In the genomic region with DNA sequence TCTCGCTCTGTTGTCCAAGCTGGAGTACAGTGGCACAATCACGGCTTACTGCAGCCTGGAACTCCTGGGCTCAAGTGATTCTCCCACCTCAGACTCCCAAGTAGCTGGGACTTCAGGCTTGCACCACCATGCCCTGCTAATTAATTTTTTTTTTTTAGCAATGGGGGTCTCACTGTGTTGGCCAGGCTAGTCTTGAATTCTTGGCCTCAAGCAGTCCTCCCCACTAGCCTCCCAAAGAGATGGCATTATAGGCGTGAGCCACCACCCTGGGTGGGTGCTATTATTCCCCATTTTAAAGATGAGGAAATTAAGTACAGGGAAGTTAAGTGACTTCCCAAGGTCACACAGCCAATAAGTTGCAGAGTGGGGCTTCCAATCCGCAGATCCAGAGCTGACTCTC, we compare ENCODE assay signal across 12 cellular contexts. TPM values are rescaled to one million over a fixed set of nuclear protein-coding genes. Genes with fewer than 3 reads are reported as not detected.
DNase-seq lines count a peak whose midpoint lies in the region; ATAC-seq, FAIRE-seq and TF ChIP-seq lines count a peak whose summit lies in the region.
"Had no signal": no experiment of that assay in that cellular context is flagged by ENCODE, and none has a peak within 500 bp of the region (broad histone marks: within the 10 kb centered on the region; RNA-seq: fewer than 3 reads in every experiment).

No MANE protein-coding gene starts in this region.

- H3K27ac Mint-ChIP-seq in activated CD8-positive, alpha-beta memory T cell treated with anti-CD3 and anti-CD28 coated beads, Interleukin-2, amount 10 ng/mL, durations not matched to agents 7 days and 5 days, result no peak overlapping the region
- H3K27ac Mint-ChIP-seq in glutamatergic neuron (ENCODE audit: unreplicated experiment), result no peak overlapping the region

- H3K9me3 ChIP-seq in PC-9 (ENCODE audit: insufficient read depth, low read depth) (no peaks in the 10 kb centered on the region), skeletal muscle tissue (ENCODE audit: control insufficient read depth in 3 of 3, low read length in 3 of 3) (no peaks in the 10 kb centered on the region)

- no peak for ATAC-seq in activated CD8-positive, alpha-beta memory T cell treated with anti-CD3 and anti-CD28 coated beads, Interleukin-2, amount 10 ng/mL, durations not matched to agents 7 days and 5 days

- H3K4me1 ChIP-seq in PC-9 (replicated peaks; ENCODE audit: insufficient read depth) (peaks cover 21% of the 10 kb centered on the region), skeletal muscle tissue (ENCODE audit: control insufficient read depth in 3 of 3, insufficient read depth in 3 of 3, low read length in 3 of 3) (peaks cover 18 to 25% (median 24%) of the 10 kb centered on the region in 3 donors)

- DNase-seq in activated CD8-positive, alpha-beta memory T cell treated with anti-CD3 and anti-CD28 coated beads, Interleukin-2, amount 10 ng/mL, durations not matched to agents 7 days and 5 days, result no peak
- no peak for DNase-seq in activated CD8-positive, alpha-beta memory T cell treated with anti-CD3 and anti-CD28 coated beads, Interleukin-2, amount 50 U/mL, for 48 hours
- no peak for DNase-seq in PC-9
- DNase-seq in glutamatergic neuron, result no peak
- no peak for DNase-seq in NCI-H146 (lab: John Stamatoyannopoulos, UW)
- DNase-seq in RCC 7860 (ENCODE audit: low spot score), result no peak
- DNase-seq in NCI-H2227 (lab: John Stamatoyannopoulos, UW; ENCODE audit: unreplicated experiment), result no peak
- DNase-seq: activated CD4-positive, CD25-positive, alpha-beta regulatory T cell; aorta; left colon; NCI-H1694 had no signal

- POLR2A ChIA-PET in PC-9 (lab: Charles Lee; ENCODE audit: unreplicated experiment), result no interaction called here

- H3K4me2 ChIP-seq in PC-9, result no peak overlapping the region

- H3K27me3 Mint-ChIP-seq in activated CD8-positive, alpha-beta memory T cell treated with anti-CD3 and anti-CD28 coated beads, Interleukin-2, amount 10 ng/mL, durations not matched to agents 7 days and 5 days, result no peaks in the 10 kb centered on the region
- peaks cover 9% of the 10 kb centered on the region for H3K27me3 Mint-ChIP-seq in glutamatergic neuron (ENCODE audit: unreplicated experiment)

- no peak overlapping the region for H3K27ac ChIP-seq in PC-9
- H3K27ac ChIP-seq in skeletal muscle tissue (ENCODE audit: low read depth, low read length), result peak overlapping the region; percentile 98

- peaks cover 2% of the 10 kb centered on the region for H3K9me3 Mint-ChIP-seq in activated CD8-positive, alpha-beta memory T cell treated with anti-CD3 and anti-CD28 coated beads, Interleukin-2, amount 10 ng/mL, durations not matched to agents 7 days and 5 days (ENCODE audit: low read depth)
- peaks cover 7% of the 10 kb centered on the region for H3K9me3 Mint-ChIP-seq in glutamatergic neuron (ENCODE audit: unreplicated experiment)

- intact Hi-C loops in PC-9 (cut with micrococcal nuclease; ENCODE audit: unreplicated experiment), result loop anchor here (5.0 to 10.0 kb wide), 2 partner anchors 210 to 292 kb away; a partner anchor contains a TSS

- no peaks in the 10 kb centered on the region for H3K79me2 ChIP-seq in PC-9 (ENCODE audit: low read depth)

- CTCF ChIA-PET in activated CD8-positive, alpha-beta memory T cell treated with anti-CD3 and anti-CD28 coated beads, Interleukin-2, amount 10 ng/mL, durations not matched to agents 7 days and 5 days (lab: Charles Lee), result interaction anchor here (1.4 to 2.5 kb wide), 2 partner anchors 26 to 120 kb away, joined by 3 to 14 read pairs; no protein-coding TSS in a partner anchor
- CTCF ChIA-PET in PC-9 (lab: Charles Lee), result no interaction called here

- H2AFZ ChIP-seq in PC-9, result no peak overlapping the region

- H3K27me3 ChIP-seq in PC-9 (ENCODE audit: insufficient read depth, low read depth) (no peaks in the 10 kb centered on the region), skeletal muscle tissue (ENCODE audit: control insufficient read depth in 3 of 3, insufficient read depth in 3 of 3, low read length in 3 of 3) (no peaks in the 10 kb centered on the region)

- H3K4me3 ChIP-seq in PC-9, result no peak overlapping the region
- H3K4me3 ChIP-seq in skeletal muscle tissue (ENCODE audit: low read length in 3 of 3), result peak overlapping the region; percentile 84 to 95 (median 90)

- no peak for TF ChIP-seq CTCF in PC-9 (conservative IDR thresholded peaks at IDR 0.05)
- TF ChIP-seq CTCF in glutamatergic neuron (IDR thresholded peaks at IDR 0.05; ENCODE audit: partially characterized antibody, unreplicated experiment), result no peak

- no peaks in the 10 kb centered on the region for H3K9me2 ChIP-seq in PC-9 (ENCODE audit: insufficient read depth)

- H3K36me3 Mint-ChIP-seq in activated CD8-positive, alpha-beta memory T cell treated with anti-CD3 and anti-CD28 coated beads, Interleukin-2, amount 10 ng/mL, durations not matched to agents 7 days and 5 days, result peaks cover 36% of the 10 kb centered on the region
- H3K36me3 Mint-ChIP-seq in glutamatergic neuron (ENCODE audit: unreplicated experiment), result no peaks in the 10 kb centered on the region

- peak overlapping the region; percentile 94 for H3K4me3 Mint-ChIP-seq in activated CD8-positive, alpha-beta memory T cell treated with anti-CD3 and anti-CD28 coated beads, Interleukin-2, amount 10 ng/mL, durations not matched to agents 7 days and 5 days
- peak overlapping the region; percentile 97 for H3K4me3 Mint-ChIP-seq in glutamatergic neuron (ENCODE audit: unreplicated experiment)

- peaks cover 50% of the 10 kb centered on the region for H3K4me1 Mint-ChIP-seq in activated CD8-positive, alpha-beta memory T cell treated with anti-CD3 and anti-CD28 coated beads, Interleukin-2, amount 10 ng/mL, durations not matched to agents 7 days and 5 days
- peaks cover 15% of the 10 kb centered on the region for H3K4me1 Mint-ChIP-seq in glutamatergic neuron (ENCODE audit: low read depth, unreplicated experiment)

- H3K36me3 ChIP-seq in PC-9 (ENCODE audit: low read depth), result no peaks in the 10 kb centered on the region; the same call in 1 of the 2 replicates
- peaks cover 2 to 8% (median 4%) of the 10 kb centered on the region in 3 donors for H3K36me3 ChIP-seq in skeletal muscle tissue (ENCODE audit: control insufficient read depth in 3 of 3, insufficient read depth in 3 of 3, low read length in 3 of 3)

- peaks cover 8% of the 10 kb centered on the region; the same call in 1 of the 2 replicates for H3F3A ChIP-seq in PC-9 (ENCODE audit: insufficient read depth, low read depth)

- peak overlapping the region; percentile 96 to 100 (median 98) for H3K9ac ChIP-seq in skeletal muscle tissue (ENCODE audit: low read depth in 1 of 3, low read length in 3 of 3)

- no peak for FAIRE-seq in RCC 7860 (lab: Jason Lieb, UNC)

- BruUV-seq in PC-9 (replicated peaks; lab: Mats Ljungman, UMichigan), result TSS peak; percentile 33

- H4K20me1 ChIP-seq in PC-9 (ENCODE audit: insufficient read depth), result no peaks in the 10 kb centered on the region

RNA-seq across cellular contexts. Expression of a gene that starts 1.7 kb away (rescaled TPM):
- total RNA-seq in activated CD8-positive, alpha-beta memory T cell treated with anti-CD3 and anti-CD28 coated beads, Interleukin-2, amount 10 ng/mL, durations not matched to agents 7 days and 5 days, result 100 to 1,000 TPM; 103 to 115 TPM
- total RNA-seq in PC-9 (2021) (92.6 and 112 TPM in 2 replicates), glutamatergic neuron (ENCODE audit: unreplicated experiment) (152 TPM), skeletal muscle tissue (116 TPM)

RNA-seq across cellular contexts. Expression of a gene that starts 47.8 kb away (rescaled TPM):
- 10 to 100 TPM; 34.0 to 42.9 TPM for total RNA-seq in activated CD8-positive, alpha-beta memory T cell treated with anti-CD3 and anti-CD28 coated beads, Interleukin-2, amount 10 ng/mL, durations not matched to agents 7 days and 5 days
- total RNA-seq in PC-9 (2021), result 183 and 191 TPM in 2 replicates
- total RNA-seq in glutamatergic neuron (ENCODE audit: unreplicated experiment), result 127 TPM
- 62.6 TPM for total RNA-seq in skeletal muscle tissue
